12 cellular contexts compared by ENCODE assay signal in genomic region chr11:76604081-76604601, GRCh38.
DNase-seq lines count a peak whose midpoint lies in the region; ATAC-seq and TF ChIP-seq lines count a peak whose summit lies in the region.
"Had no signal": no experiment of that assay in that cellular context is flagged by ENCODE, and none has a peak within 500 bp of the region (broad histone marks: within the 10 kb centered on the region; RNA-seq: fewer than 3 reads in every experiment).

No MANE protein-coding gene starts in this region.

- H3K4me3 ChIP-seq in Peyer's patch (no peak overlapping the region), right atrium auricular region (no peak overlapping the region), trophoblast cell (ENCODE audit: low read depth, low read length) (no peak overlapping the region)
- no peak overlapping the region for H3K4me3 ChIP-seq in effector memory CD4-positive, alpha-beta T cell (ENCODE audit: insufficient read depth, low read depth, low read length, poor library complexity, severe bottlenecking)
- H3K4me3 ChIP-seq: lung had no signal

- ATAC-seq in GM21529 (IDR thresholded peaks at IDR 0.05; ENCODE audit: unreplicated experiment): no peak
- no peak for ATAC-seq in HG03354 (IDR thresholded peaks at IDR 0.05; ENCODE audit: poor library complexity, severe bottlenecking, unreplicated experiment)
- ATAC-seq: activated naive CD8-positive, alpha-beta T cell treated with anti-CD3 and anti-CD28 coated beads, Interleukin-2, amount 50 U/mL, for 24 hours had no signal

- DNase-seq in D341Med (ENCODE audit: low spot score) (peak; percentile 15), Peyer's patch (peak in 2 of 3 donors; percentile 41 to 46), right atrium auricular region (ENCODE audit: low spot score) (no peak), trophoblast cell (no peak), NCI-H187 treated with DMSO at 0.1 percent for 48 hours (lab: John Stamatoyannopoulos, UW) (no peak)
- no peak for DNase-seq in effector memory CD4-positive, alpha-beta T cell
- DNase-seq: activated naive CD8-positive, alpha-beta T cell treated with anti-CD3 and anti-CD28 coated beads, Interleukin-2, amount 50 U/mL, for 24 hours; effector CD4-positive, alpha-beta T cell had no signal

- peaks cover 0 to 48% (median 1%) of the 10 kb centered on the region in 4 donors for H3K4me1 ChIP-seq in Peyer's patch
- peaks cover 0 to 47% of the 10 kb centered on the region in 2 donors for H3K4me1 ChIP-seq in right atrium auricular region
- peaks cover 8 to 13% of the 10 kb centered on the region in 2 experiments for H3K4me1 ChIP-seq in trophoblast cell (ENCODE audit: control insufficient read depth in 1 of 2, insufficient read depth in 2 of 2, low read length in 2 of 2)
- H3K4me1 ChIP-seq in effector memory CD4-positive, alpha-beta T cell (ENCODE audit: control insufficient read depth, insufficient read depth, low read length, poor library complexity, severe bottlenecking): no peaks in the 10 kb centered on the region

- H2BK12ac ChIP-seq in trophoblast cell (ENCODE audit: low read length): no peak overlapping the region

- no peak overlapping the region for H3K18ac ChIP-seq in trophoblast cell (ENCODE audit: low read length)

- H3K4ac ChIP-seq in trophoblast cell (ENCODE audit: low read depth, low read length): no peak overlapping the region

- no peak overlapping the region for H2BK5ac ChIP-seq in trophoblast cell (ENCODE audit: low read depth, low read length, poor library complexity)

- TF ChIP-seq POLR2A in Peyer's patch (IDR thresholded peaks at IDR 0.05): no peak

- H3K36me3 ChIP-seq in Peyer's patch: no peaks in the 10 kb centered on the region
- no peaks in the 10 kb centered on the region for H3K36me3 ChIP-seq in right atrium auricular region
- H3K36me3 ChIP-seq in trophoblast cell (ENCODE audit: control insufficient read depth in 1 of 2, insufficient read depth in 2 of 2, low read length in 2 of 2): no peaks in the 10 kb centered on the region
- H3K36me3 ChIP-seq in effector memory CD4-positive, alpha-beta T cell (ENCODE audit: control insufficient read depth, insufficient read depth, low read length): no peaks in the 10 kb centered on the region

- no peak overlapping the region for H3K23ac ChIP-seq in trophoblast cell (ENCODE audit: low read length)

- H2BK120ac ChIP-seq in trophoblast cell (ENCODE audit: insufficient read depth, low read length, poor library complexity): no peak overlapping the region

- TF ChIP-seq CTCF in Peyer's patch (IDR thresholded peaks at IDR 0.05) (no peak), right atrium auricular region (IDR thresholded peaks at IDR 0.05) (no peak)

- no peak overlapping the region for H3K4me2 ChIP-seq in trophoblast cell (ENCODE audit: low read length)
- H3K4me2 ChIP-seq: KMS-11 had no signal

- no peak overlapping the region for H4K8ac ChIP-seq in trophoblast cell (ENCODE audit: low read depth, low read length)

- peaks cover 11% of the 10 kb centered on the region for H3K79me1 ChIP-seq in trophoblast cell (ENCODE audit: low read length)

- H4K91ac ChIP-seq in trophoblast cell (ENCODE audit: low read depth, low read length): no peak overlapping the region

- H3K79me2 ChIP-seq in trophoblast cell (ENCODE audit: control insufficient read depth, insufficient read depth, low read length, poor library complexity): no peaks in the 10 kb centered on the region

- H3K27me3 ChIP-seq in Peyer's patch: no peaks in the 10 kb centered on the region
- no peaks in the 10 kb centered on the region for H3K27me3 ChIP-seq in right atrium auricular region
- H3K27me3 ChIP-seq in trophoblast cell (ENCODE audit: insufficient read depth, low read length): no peaks in the 10 kb centered on the region
- H3K27me3 ChIP-seq in effector memory CD4-positive, alpha-beta T cell (replicated peaks; ENCODE audit: control insufficient read depth, insufficient read depth, low read length, poor library complexity, severe bottlenecking): no peaks in the 10 kb centered on the region

- H2AFZ ChIP-seq in trophoblast cell (ENCODE audit: insufficient read depth, low read length, poor library complexity): no peak overlapping the region

- H3K9ac ChIP-seq in trophoblast cell (ENCODE audit: low read length): no peak overlapping the region
- H3K9ac ChIP-seq: KMS-11 had no signal

- no peak overlapping the region for H4K12ac ChIP-seq in trophoblast cell (ENCODE audit: low read depth, low read length)

- H3K9me3 ChIP-seq in Peyer's patch (no peaks in the 10 kb centered on the region), right atrium auricular region (no peaks in the 10 kb centered on the region), trophoblast cell (ENCODE audit: insufficient read depth, low read depth, low read length) (peaks cover 3% of the 10 kb centered on the region)
- no peaks in the 10 kb centered on the region for H3K9me3 ChIP-seq in effector memory CD4-positive, alpha-beta T cell (ENCODE audit: control insufficient read depth, low read length)

- H3K14ac ChIP-seq in trophoblast cell (ENCODE audit: low read length): no peak overlapping the region

- H3K27ac ChIP-seq in Peyer's patch: peak overlapping the region in 1 of 4 donors; percentile 57
- peak overlapping the region; percentile 67 to 73 for H3K27ac ChIP-seq in right atrium auricular region
- H3K27ac ChIP-seq in trophoblast cell (ENCODE audit: low read depth, low read length): no peak overlapping the region
- no peak overlapping the region for H3K27ac ChIP-seq in effector memory CD4-positive, alpha-beta T cell (ENCODE audit: insufficient read depth, low read length, poor library complexity, severe bottlenecking)
- H3K27ac ChIP-seq: KMS-11 had no signal

- H2AK5ac ChIP-seq in trophoblast cell (ENCODE audit: low read length): peak overlapping the region; percentile 21

- no CpG with 5 or more reads among the region's 12 CpGs for WGBS in trophoblast cell (ENCODE audit: extremely low coverage, insufficient coverage, insufficient read length)

Comparison
In these comparisons a context has a peak if more than half of its experiments do, and no peak if none do; other contexts are left out.
1. DNase-seq: peak in D341Med (single experiment) and Peyer's patch (2 of 3); none in right atrium auricular region (single experiment), trophoblast cell (0 of 2), NCI-H187 treated with DMSO at 0.1 percent for 48 hours (single experiment) and effector memory CD4-positive, alpha-beta T cell (0 of 3).
2. H3K27ac ChIP-seq: peak in right atrium auricular region (2 of 2); none in trophoblast cell (single experiment) and effector memory CD4-positive, alpha-beta T cell (single experiment).